8 cellular contexts compared by ENCODE assay signal in the genomic region with DNA sequence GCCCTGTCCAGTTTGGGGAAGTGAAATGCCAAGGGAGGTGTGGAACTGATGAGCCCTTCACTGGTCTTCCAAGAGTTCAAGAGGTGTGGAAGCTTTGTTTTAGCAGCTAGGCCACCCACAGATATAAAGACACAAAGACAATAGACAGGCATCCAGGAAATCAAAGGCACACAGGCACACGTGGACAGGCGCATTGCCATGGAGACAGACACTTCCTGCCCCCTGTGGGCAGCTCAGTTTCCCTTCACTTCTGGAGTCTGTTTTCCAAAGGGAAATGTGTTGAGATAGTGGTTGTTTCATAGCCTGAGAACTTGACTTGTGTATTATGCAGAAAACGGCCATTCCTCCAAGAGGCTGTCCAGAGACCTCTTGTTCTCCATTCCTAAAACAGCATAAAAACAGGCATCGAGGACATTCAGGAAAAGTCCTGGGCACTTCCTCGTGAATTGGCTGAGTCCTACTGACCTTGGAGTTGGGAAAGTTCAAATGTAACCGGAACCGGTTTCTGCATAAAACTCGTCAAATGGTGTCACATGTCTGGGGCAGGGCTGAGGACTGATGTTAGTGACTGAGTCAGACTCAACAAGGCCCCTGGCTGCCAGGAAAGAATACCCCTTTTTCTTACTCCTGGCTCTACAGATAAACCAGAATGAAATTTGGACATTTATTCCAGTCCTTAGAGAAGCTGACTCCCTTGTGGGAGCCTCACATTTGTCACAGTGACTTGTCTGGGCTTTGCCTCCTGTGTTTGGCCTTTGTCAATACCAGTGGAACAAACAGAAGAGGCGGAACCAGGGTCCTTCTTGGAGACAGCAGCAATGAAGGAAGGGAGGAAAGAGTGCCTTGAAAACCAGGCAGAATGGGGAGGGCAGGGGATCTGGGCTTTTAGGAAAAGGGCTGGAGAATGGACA. TPM values are rescaled to one million over a fixed set of nuclear protein-coding genes. Genes with fewer than 3 reads are reported as not detected.
A peak's percentile ranks its signal among the peaks of the same experiment; 100 is the strongest.
DNase-seq lines count a peak whose midpoint lies in the region; ATAC-seq and TF ChIP-seq lines count a peak whose summit lies in the region.

No MANE protein-coding gene starts in this region.

- CTCF ChIA-PET in IMR-90 (lab: Yijun Ruan, JAX) = interaction anchor here (0.5 to 0.7 kb wide), 2 partner anchors 12 to 218 kb away, joined by 3 to 6 read pairs; no protein-coding TSS in a partner anchor

- no peak overlapping the region for H2BK5ac ChIP-seq in IMR-90 (ENCODE audit: low read depth, low read length, poor library complexity, severe bottlenecking)

- peaks cover 18% of the 10 kb centered on the region for H3K79me2 ChIP-seq in smooth muscle cell (ENCODE audit: low read depth)

- H3K36me3 Mint-ChIP-seq in activated naive CD8-positive, alpha-beta T cell treated with anti-CD3 and anti-CD28 coated beads, Interleukin-2, amount 10 ng/mL, durations not matched to agents 7 days and 5 days = no peaks in the 10 kb centered on the region

- no peak overlapping the region for H3K56ac ChIP-seq in IMR-90 (ENCODE audit: extremely low read depth, insufficient read depth, low read length)

- H4K20me1 ChIP-seq in IMR-90 (ENCODE audit: insufficient read depth, low read length) (no peaks in the 10 kb centered on the region), smooth muscle cell (ENCODE audit: low read depth) (peaks cover 9% of the 10 kb centered on the region)

- H3K27ac Mint-ChIP-seq in activated naive CD8-positive, alpha-beta T cell treated with anti-CD3 and anti-CD28 coated beads, Interleukin-2, amount 10 ng/mL, durations not matched to agents 7 days and 5 days = no peak overlapping the region

- H3K27me3 ChIP-seq in IMR-90 (ENCODE audit: control insufficient read depth, insufficient read depth, low read length) = peaks cover 8% of the 10 kb centered on the region; the same call in 1 of the 2 replicates
- H3K27me3 ChIP-seq in iPS-15b (ENCODE audit: control insufficient read depth, insufficient read depth, low read length) = peaks cover 3% of the 10 kb centered on the region
- no peaks in the 10 kb centered on the region for H3K27me3 ChIP-seq in smooth muscle cell (ENCODE audit: low read depth)

- H3K9me1 ChIP-seq in IMR-90 (ENCODE audit: insufficient read depth, low read length) = no peaks in the 10 kb centered on the region

- no peak overlapping the region for H3K18ac ChIP-seq in IMR-90 (ENCODE audit: low read depth, low read length)

- H3K27ac ChIP-seq in IMR-90 (ENCODE audit: insufficient read depth, low read length) (no peak overlapping the region), smooth muscle cell (ENCODE audit: low read depth) (peak overlapping the region; percentile 79)

- H2AK5ac ChIP-seq in IMR-90 (ENCODE audit: low read depth, low read length) = no peak overlapping the region

- no peak for TF ChIP-seq RAD21 in IMR-90 (IDR thresholded peaks at IDR 0.05; ENCODE audit: low read length)

- H2BK120ac ChIP-seq in IMR-90 (ENCODE audit: low read depth, low read length) = no peak overlapping the region

- peak overlapping the region; percentile 44 for H2AK9ac ChIP-seq in IMR-90 (replicated peaks; ENCODE audit: low read depth, low read length, poor library complexity)

- H3K14ac ChIP-seq in IMR-90 (replicated peaks; ENCODE audit: low read depth, low read length) = no peak overlapping the region

- no peak for TF ChIP-seq CTCF in IMR-90 (conservative IDR thresholded peaks at IDR 0.05; ENCODE audit: low read depth, low read length)
- no peak for TF ChIP-seq CTCF in smooth muscle cell (IDR thresholded peaks at IDR 0.05; ENCODE audit: borderline replicate concordance, insufficient read depth, poor library complexity, severe bottlenecking)

- H3K9me3 ChIP-seq in IMR-90 (ENCODE audit: control insufficient read depth, insufficient read depth, low read length) (no peaks in the 10 kb centered on the region), iPS-15b (ENCODE audit: control insufficient read depth, insufficient read depth, low read length) (no peaks in the 10 kb centered on the region), smooth muscle cell (replicated peaks; ENCODE audit: low read depth) (no peaks in the 10 kb centered on the region)

- H2AFZ ChIP-seq in IMR-90 (replicated peaks; ENCODE audit: low read length, poor library complexity) (peak overlapping the region; percentile 67), smooth muscle cell (ENCODE audit: low read depth) (no peak overlapping the region)

- H4K8ac ChIP-seq in IMR-90 (ENCODE audit: low read depth in 2 of 2, low read length in 2 of 2) = peak overlapping the region in 1 of 2 experiments; percentile 60; a peak in 2 of 4 replicates

- H3K9ac ChIP-seq in IMR-90 (ENCODE audit: low read depth, low read length) = no peak overlapping the region
- H3K9ac ChIP-seq in iPS-15b (ENCODE audit: low read depth, low read length) = no peak overlapping the region
- peak overlapping the region; percentile 72 for H3K9ac ChIP-seq in smooth muscle cell (ENCODE audit: low read depth)

- POLR2A ChIA-PET in IMR-90 (lab: Charles Lee; ENCODE audit: unreplicated experiment) = no interaction called here
- POLR2A ChIA-PET in activated naive CD8-positive, alpha-beta T cell treated with anti-CD3 and anti-CD28 coated beads, Interleukin-2, amount 10 ng/mL, durations not matched to agents 7 days and 5 days (lab: Charles Lee) = no interaction called here

- H3K79me1 ChIP-seq in IMR-90 (ENCODE audit: low read depth in 1 of 2, low read length in 2 of 2) = no peaks in the 10 kb centered on the region

- no peak overlapping the region for H3K4me3 ChIP-seq in IMR-90 (ENCODE audit: insufficient read depth, low read depth, low read length)
- H3K4me3 ChIP-seq in iPS-15b (ENCODE audit: low read depth, low read length) = peak overlapping the region; percentile 47
- H3K4me3 ChIP-seq in smooth muscle cell = peak overlapping the region; percentile 53

- dilution Hi-C loops in IMR-90 (cut with HindIII; ENCODE audit: low sequenced_read_pairs, unreplicated experiment) = no loop called here

- H3K36me3 ChIP-seq in IMR-90 (ENCODE audit: control insufficient read depth, insufficient read depth, low read length) = no peaks in the 10 kb centered on the region
- no peaks in the 10 kb centered on the region for H3K36me3 ChIP-seq in iPS-15b (ENCODE audit: control insufficient read depth, insufficient read depth, low read length)
- no peaks in the 10 kb centered on the region for H3K36me3 ChIP-seq in smooth muscle cell (ENCODE audit: low read depth)

- TF ChIP-seq POLR2A in IMR-90 (IDR thresholded peaks at IDR 0.05; ENCODE audit: low read depth, low read length) (no peak), GM18505 (IDR thresholded peaks at IDR 0.05; ENCODE audit: borderline replicate concordance, extremely low read depth, insufficient read depth, insufficient read length) (no peak)

- H3K4me1 Mint-ChIP-seq in activated naive CD8-positive, alpha-beta T cell treated with anti-CD3 and anti-CD28 coated beads, Interleukin-2, amount 10 ng/mL, durations not matched to agents 7 days and 5 days = peaks cover 5% of the 10 kb centered on the region

- H3K4me2 ChIP-seq in IMR-90 (ENCODE audit: low read depth, low read length) = no peak overlapping the region
- H3K4me2 ChIP-seq in smooth muscle cell = peak overlapping the region; percentile 85

- H3K9me3 Mint-ChIP-seq in activated naive CD8-positive, alpha-beta T cell treated with anti-CD3 and anti-CD28 coated beads, Interleukin-2, amount 10 ng/mL, durations not matched to agents 7 days and 5 days = no peaks in the 10 kb centered on the region

- no peak overlapping the region for H4K91ac ChIP-seq in IMR-90 (ENCODE audit: insufficient read depth, low read depth, low read length)

- H2BK20ac ChIP-seq in IMR-90 (ENCODE audit: low read depth, low read length) = no peak overlapping the region

- H3K4me1 ChIP-seq in IMR-90 (ENCODE audit: control insufficient read depth, insufficient read depth, low read length) (no peaks in the 10 kb centered on the region), iPS-15b (ENCODE audit: control insufficient read depth, insufficient read depth, low read length) (peaks cover 2% of the 10 kb centered on the region), smooth muscle cell (ENCODE audit: low read depth) (peaks cover 25% of the 10 kb centered on the region)

- in situ Hi-C loops in IMR-90 (cut with MboI; ENCODE audit: low sequenced_read_pairs) = no loop called here

- BruUV-seq in IMR-90 (replicated peaks; lab: Mats Ljungman, UMichigan) = no TSS peak

- intact Hi-C loops in IMR-90 (cut with micrococcal nuclease) = no loop called here

- ATAC-seq in IMR-90 (ENCODE audit: low read depth) (no peak), GM18505 (IDR thresholded peaks at IDR 0.05; ENCODE audit: unreplicated experiment) (no peak)
- ATAC-seq in activated naive CD8-positive, alpha-beta T cell treated with anti-CD3 and anti-CD28 coated beads, Interleukin-2, amount 10 ng/mL, durations not matched to agents 7 days and 5 days (ENCODE audit: low read depth) = peak; percentile 59

- H3K27me3 Mint-ChIP-seq in activated naive CD8-positive, alpha-beta T cell treated with anti-CD3 and anti-CD28 coated beads, Interleukin-2, amount 10 ng/mL, durations not matched to agents 7 days and 5 days = peaks cover 14% of the 10 kb centered on the region

- 65% methylated on average over 4 of the region's 9 CpGs; no CpG with 5 or more reads in 1 of the 2 experiments for WGBS in IMR-90 (ENCODE audit: extremely low coverage in 2 of 2, insufficient read length in 1 of 2), 2 experiments
- WGBS in smooth muscle cell (ENCODE audit: low lambda C conversion rate) = 20% methylated on average over 9 of the region's 9 CpGs

- H4K5ac ChIP-seq in IMR-90 (ENCODE audit: low read depth, low read length) = no peak overlapping the region

- H3K4me3 Mint-ChIP-seq in activated naive CD8-positive, alpha-beta T cell treated with anti-CD3 and anti-CD28 coated beads, Interleukin-2, amount 10 ng/mL, durations not matched to agents 7 days and 5 days = peak overlapping the region; percentile 53

- no peak overlapping the region for H3K4ac ChIP-seq in IMR-90 (ENCODE audit: low read depth, low read length)

- peaks cover 11% of the 10 kb centered on the region for H3F3A ChIP-seq in smooth muscle cell (ENCODE audit: low read depth)

- H2BK15ac ChIP-seq in IMR-90 (ENCODE audit: low read depth, low read length) = 0 out of 3 replicates have a peak overlapping the region, but pooled peaks have one; percentile 16

- H3K23ac ChIP-seq in IMR-90 (ENCODE audit: low read depth, low read length) = peak overlapping the region; percentile 7; the same call in 1 of the 2 replicates

- DNase-seq in IMR-90 (peak; percentile 14), smooth muscle cell (lab: John Stamatoyannopoulos, UW; ENCODE audit: unreplicated experiment) (no peak), hippocampal formation (lab: John Stamatoyannopoulos, UW) (no peak), AG20443 (ENCODE audit: low spot score) (no peak)
- no peak for DNase-seq in activated naive CD8-positive, alpha-beta T cell treated with anti-CD3 and anti-CD28 coated beads, Interleukin-2, amount 10 ng/mL, durations not matched to agents 7 days and 5 days
- no peak for DNase-seq in central memory CD4-positive, alpha-beta T cell

RNA-seq across cellular contexts. Expression of gene ALPK3, which starts 1.3 kb away (rescaled TPM):
- total RNA-seq in IMR-90 (2012; rRNA removed) = under 0.01 TPM in 2 replicates
- 0.06 and 0.26 TPM in 2 replicates for polyA plus RNA-seq in IMR-90 (2012; rRNA removed)
- polyA plus RNA-seq in IMR-90 (2012; cell fraction: cytosol; rRNA removed) = 0.03 and 0.05 TPM in 2 replicates
- 0.47 and 0.57 TPM in 2 replicates for polyA plus RNA-seq in IMR-90 (2012; cell fraction: nucleus; rRNA removed; ENCODE audit: low replicate concordance)
- under 1 TPM; 0.17 to 0.28 TPM for total RNA-seq in activated naive CD8-positive, alpha-beta T cell treated with anti-CD3 and anti-CD28 coated beads, Interleukin-2, amount 10 ng/mL, durations not matched to agents 7 days and 5 days
- total RNA-seq in smooth muscle cell = 10.4 and 18.8 TPM in 2 replicates
- polyA plus RNA-seq in smooth muscle cell = 3.5 and 6.1 TPM in 2 replicates
